ENCODE assay signal across 28 cellular contexts in genomic region chr9:131915181-131915580, GRCh38.
DNase-seq lines count a peak whose midpoint lies in the region; ATAC-seq, FAIRE-seq and TF ChIP-seq lines count a peak whose summit lies in the region.
"Had no signal": no experiment of that assay in that cellular context is flagged by ENCODE, and none has a peak within 500 bp of the region (broad histone marks: within the 10 kb centered on the region; RNA-seq: fewer than 3 reads in every experiment).

No MANE protein-coding gene starts in this region.

- DNase-seq in EH (ENCODE audit: low read depth) (peak; percentile 52), HT1080 (ENCODE audit: low read depth) (peak; percentile 46), astrocyte of the spinal cord (ENCODE audit: low read depth, low spot score) (peak; percentile 10), kidney tubule cell (ENCODE audit: low spot score) (peak; percentile 30), COLO829 (ENCODE audit: low spot score) (no peak), H54 (ENCODE audit: insufficient read length, low spot score) (no peak)
- no peak for DNase-seq in activated CD8-positive, alpha-beta memory T cell treated with anti-CD3 and anti-CD28 coated beads, Interleukin-2, amount 50 U/mL, for 48 hours
- DNase-seq: activated CD4-positive, CD25-positive, alpha-beta regulatory T cell treated with anti-CD3 and anti-CD28 coated beads, Interleukin-2, amount 50 U/mL, for 72 hours; activated CD8-positive, alpha-beta T cell treated with anti-CD3 and anti-CD28 coated beads for 36 hours; activated gamma-delta T cell; body of pancreas; GF-D8; head of caudate nucleus; left cardiac atrium; mucosa of descending colon; NCI-H1092; NCI-H1694 treated with DMSO at 0.1 percent for 48 hours; NCI-H526; retina; stimulated activated CD4-positive, alpha-beta T cell treated with anti-CD3 and anti-CD28 coated beads, Interleukin-2, amount 100 ng/mL, for 24 hours; stomach; T-helper 1 cell had no signal

- no peak for ATAC-seq in GM18502 (IDR thresholded peaks at IDR 0.05; ENCODE audit: poor library complexity, unreplicated experiment)
- ATAC-seq: A549; activated CD8-positive, alpha-beta T cell treated with anti-CD3 and anti-CD28 coated beads for 36 hours; body of pancreas; left cardiac atrium; mucosa of descending colon; natural killer cell treated with Interleukin-12 subunit alpha and Interleukin-12 subunit beta and Interleukin-15 and Interleukin-18, amount 100 ng/mL, for 72 hours; Panc1 had no signal

- FAIRE-seq in H54 (lab: Jason Lieb, UNC), result no peak
- FAIRE-seq: A549 had no signal

- no peak for TF ChIP-seq CTCF in astrocyte of the spinal cord (IDR thresholded peaks at IDR 0.05; ENCODE audit: low read depth, low read length)

- in situ Hi-C loops in astrocyte of the spinal cord (cut with HindIII; ENCODE audit: low sequenced_read_pairs), result no loop called here

- H3K4me3 ChIP-seq in astrocyte of the spinal cord (ENCODE audit: low read depth, low read length), result no peak overlapping the region
- H3K4me3 ChIP-seq: A549, mucosa of descending colon, SJSA1, stomach, tibial nerve had no signal

- no peak for TF ChIP-seq POLR2A in H54 (IDR thresholded peaks at IDR 0.05; ENCODE audit: low read depth, low read length)

Comparison
In these comparisons a context has a peak if more than half of its experiments do, and no peak if none do; other contexts are left out.
1. DNase-seq: peak in EH (single experiment), HT1080 (single experiment), astrocyte of the spinal cord (single experiment) and kidney tubule cell (single experiment); none in COLO829 (single experiment), H54 (single experiment) and activated CD8-positive, alpha-beta memory T cell treated with anti-CD3 and anti-CD28 coated beads, Interleukin-2, amount 50 U/mL, for 48 hours (single experiment).